8 cellular contexts compared by ENCODE assay signal in the genomic region with DNA sequence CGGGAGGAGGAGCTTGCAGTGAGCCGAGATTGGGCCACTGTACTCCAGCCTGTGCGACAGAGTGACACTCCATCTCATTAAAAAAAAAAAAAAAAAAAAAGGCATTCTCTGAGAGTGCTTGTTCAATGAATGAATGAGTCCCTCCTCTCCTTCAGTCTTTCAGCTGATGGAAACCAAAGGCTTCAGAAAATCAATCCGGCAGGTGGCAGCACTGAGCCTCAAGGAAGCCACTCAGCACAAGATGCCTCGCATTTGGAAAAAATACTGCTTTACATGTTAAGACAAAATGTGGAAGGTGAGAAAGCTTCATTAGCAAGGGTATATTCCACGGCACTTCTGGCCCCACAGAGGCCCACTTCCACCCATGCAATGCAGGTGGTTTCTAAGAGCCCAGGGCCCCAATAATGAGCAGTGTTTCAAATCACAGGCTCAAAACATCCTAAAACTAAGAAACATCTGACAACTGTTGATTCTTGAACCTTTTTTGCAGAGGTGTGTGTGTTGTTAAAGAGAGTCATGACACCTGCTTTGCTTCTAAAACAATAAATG.
DNase-seq lines count a peak whose midpoint lies in the region; ATAC-seq and TF ChIP-seq lines count a peak whose summit lies in the region.

No MANE protein-coding gene starts in this region.

- no peaks in the 10 kb centered on the region for H3K27me3 ChIP-seq in WERI-Rb-1 (ENCODE audit: insufficient read depth, low read depth, severe bottlenecking)

- H3K4me3 ChIP-seq in AG04449 (ENCODE audit: low read depth, low read length) = no peak overlapping the region
- H3K4me3 ChIP-seq in WERI-Rb-1 (ENCODE audit: low read depth, low read length) = no peak overlapping the region

- TF ChIP-seq CTCF in AG04449 (IDR thresholded peaks at IDR 0.05; ENCODE audit: insufficient read depth, low read length, missing control alignments) (peak; percentile 64), WERI-Rb-1 (IDR thresholded peaks at IDR 0.05; ENCODE audit: low read depth, low read length) (peak; percentile 77)

- no peak overlapping the region for H3K27ac ChIP-seq in WERI-Rb-1

- no peak for DNase-seq in AG04449 (ENCODE audit: low read depth, low spot score)
- peak; percentile 91 for DNase-seq in NCI-H2227 (lab: John Stamatoyannopoulos, UW; ENCODE audit: unreplicated experiment)
- peak; percentile 92 for DNase-seq in WERI-Rb-1
- DNase-seq in T47D (ENCODE audit: low read depth in 1 of 2, low spot score in 1 of 2) = peak; percentile 71 to 91
- DNase-seq in inferior parietal cortex (ENCODE audit: extremely low spot score) = peak; percentile 93
- DNase-seq in stimulated activated CD4-positive, alpha-beta T cell treated with anti-CD3 and anti-CD28 coated beads, Interleukin-15, amount 100 ng/mL, for 48 hours (ENCODE audit: low read depth in 2 of 2) = peak; percentile 83 to 88

- CTCF ChIA-PET in AG04449 (lab: Yijun Ruan, JAX) = interaction anchor here (0.6 to 11.5 kb wide), 34 partner anchors 10 to 431 kb away, joined by 3 to 148 read pairs (median 8); a partner anchor contains a TSS

- in situ Hi-C loops in T47D (cut with HindIII; ENCODE audit: low pct_unique_long_range_greater_than_20kb, low sequenced_read_pairs) = no loop called here

- ATAC-seq in GM21619 (IDR thresholded peaks at IDR 0.05; ENCODE audit: unreplicated experiment) = peak; percentile 36
- ATAC-seq in HG02759 (IDR thresholded peaks at IDR 0.05; ENCODE audit: unreplicated experiment) = no peak

- POLR2A ChIA-PET in AG04449 (lab: Yijun Ruan, JAX) = interaction anchor here (0.6 kb wide), 1 partner anchor 457 kb away, joined by 9 read pairs; no protein-coding TSS in a partner anchor

- H3K36me3 ChIP-seq in WERI-Rb-1 = peaks cover 73% of the 10 kb centered on the region

- H3K9me3 ChIP-seq in WERI-Rb-1 (ENCODE audit: severe bottlenecking) = no peaks in the 10 kb centered on the region
